ENCODE assay signal across 8 cellular contexts in genomic region chr20:62887147-62887859, GRCh38. TPM values are rescaled to one million over a fixed set of nuclear protein-coding genes. Genes with fewer than 3 reads are reported as not detected.
DNase-seq lines count a peak whose midpoint lies in the region; ATAC-seq and TF ChIP-seq lines count a peak whose summit lies in the region.

No MANE protein-coding gene starts in this region.

- H3K27ac ChIP-seq in RWPE1 (peak overlapping the region; percentile 75), colonic mucosa (no peak overlapping the region), ascending aorta (no peak overlapping the region)

- H3K36me3 Mint-ChIP-seq in activated CD8-positive, alpha-beta memory T cell treated with anti-CD3 and anti-CD28 coated beads, Interleukin-2, amount 10 ng/mL, durations not matched to agents 7 days and 5 days, result peaks cover 32% of the 10 kb centered on the region
- H3K36me3 Mint-ChIP-seq in osteocyte (ENCODE audit: unreplicated experiment), result peaks cover 30% of the 10 kb centered on the region

- H3K27me3 Mint-ChIP-seq in activated CD8-positive, alpha-beta memory T cell treated with anti-CD3 and anti-CD28 coated beads, Interleukin-2, amount 10 ng/mL, durations not matched to agents 7 days and 5 days, result no peaks in the 10 kb centered on the region
- no peaks in the 10 kb centered on the region for H3K27me3 Mint-ChIP-seq in osteocyte (ENCODE audit: unreplicated experiment)

- H3K9me3 ChIP-seq in colonic mucosa (no peaks in the 10 kb centered on the region), ascending aorta (no peaks in the 10 kb centered on the region)

- CTCF ChIA-PET in activated CD8-positive, alpha-beta memory T cell treated with anti-CD3 and anti-CD28 coated beads, Interleukin-2, amount 10 ng/mL, durations not matched to agents 7 days and 5 days (lab: Charles Lee), result interaction anchor here (0.9 to 1.0 kb wide), 2 partner anchors 14 to 122 kb away, joined by 3 read pairs; no protein-coding TSS in a partner anchor
- CTCF ChIA-PET in RWPE1 (lab: Yijun Ruan, JAX), result interaction anchor here (0.8 to 3.6 kb wide), 6 partner anchors 11 to 79 kb away, joined by 3 to 33 read pairs (median 5); no protein-coding TSS in a partner anchor

- H3K4me1 Mint-ChIP-seq in activated CD8-positive, alpha-beta memory T cell treated with anti-CD3 and anti-CD28 coated beads, Interleukin-2, amount 10 ng/mL, durations not matched to agents 7 days and 5 days, result peaks cover 17% of the 10 kb centered on the region
- peaks cover 19% of the 10 kb centered on the region for H3K4me1 Mint-ChIP-seq in osteocyte (ENCODE audit: unreplicated experiment)

- H3K27ac Mint-ChIP-seq in activated CD8-positive, alpha-beta memory T cell treated with anti-CD3 and anti-CD28 coated beads, Interleukin-2, amount 10 ng/mL, durations not matched to agents 7 days and 5 days, result no peak overlapping the region
- peak overlapping the region; percentile 83 for H3K27ac Mint-ChIP-seq in osteocyte (ENCODE audit: unreplicated experiment)

- no peak overlapping the region for H3K4me3 Mint-ChIP-seq in activated CD8-positive, alpha-beta memory T cell treated with anti-CD3 and anti-CD28 coated beads, Interleukin-2, amount 10 ng/mL, durations not matched to agents 7 days and 5 days
- no peak overlapping the region for H3K4me3 Mint-ChIP-seq in osteocyte (ENCODE audit: unreplicated experiment)

- H3K27me3 ChIP-seq in colonic mucosa (no peaks in the 10 kb centered on the region), ascending aorta (no peaks in the 10 kb centered on the region)

- TF ChIP-seq CTCF in RWPE1 (conservative IDR thresholded peaks at IDR 0.05; ENCODE audit: low read depth) (no peak), colonic mucosa (IDR thresholded peaks at IDR 0.05) (no peak), osteocyte (IDR thresholded peaks at IDR 0.05) (no peak), ascending aorta (IDR thresholded peaks at IDR 0.05) (no peak)

- POLR2A ChIA-PET in RWPE1 (lab: Yijun Ruan, JAX; ENCODE audit: low non-redundant PET), result interaction anchor here (1.1 kb wide), 1 partner anchor 12 kb away, joined by 5 read pairs; no protein-coding TSS in a partner anchor

- DNase-seq in activated CD8-positive, alpha-beta memory T cell treated with anti-CD3 and anti-CD28 coated beads, Interleukin-2, amount 10 ng/mL, durations not matched to agents 7 days and 5 days, result no peak
- no peak for DNase-seq in activated CD8-positive, alpha-beta memory T cell treated with anti-CD3 and anti-CD28 coated beads for 24 hours
- DNase-seq in RWPE1 (ENCODE audit: low spot score) (peak; percentile 96), colonic mucosa (peak; percentile 69), osteocyte (ENCODE audit: extremely low spot score, unreplicated experiment) (no peak), D341Med (ENCODE audit: low spot score) (no peak), ascending aorta (ENCODE audit: low spot score in 2 of 2) (no peak)
- no peak for DNase-seq in activated CD8-positive, alpha-beta memory T cell treated with anti-CD3 and anti-CD28 coated beads, Interleukin-2, amount 50 U/mL, for 48 hours

- no peaks in the 10 kb centered on the region for H3K4me1 ChIP-seq in colonic mucosa
- no peaks in the 10 kb centered on the region for H3K4me1 ChIP-seq in ascending aorta

- no peaks in the 10 kb centered on the region for H3K9me3 Mint-ChIP-seq in activated CD8-positive, alpha-beta memory T cell treated with anti-CD3 and anti-CD28 coated beads, Interleukin-2, amount 10 ng/mL, durations not matched to agents 7 days and 5 days (ENCODE audit: low read depth)
- no peaks in the 10 kb centered on the region for H3K9me3 Mint-ChIP-seq in osteocyte (ENCODE audit: unreplicated experiment)

- no peak overlapping the region for H3K9ac ChIP-seq in colonic mucosa (ENCODE audit: low read depth in 2 of 2, low read length in 2 of 2)

- intact Hi-C loops in colonic mucosa (cut with DNase I) (no loop called here), ascending aorta (cut with DNase I) (no loop called here)

- H3K36me3 ChIP-seq in colonic mucosa, result peaks cover 31% of the 10 kb centered on the region
- H3K36me3 ChIP-seq in ascending aorta, result peaks cover 51 to 54% of the 10 kb centered on the region in 2 donors

- H3K4me3 ChIP-seq in colonic mucosa (no peak overlapping the region), ascending aorta (no peak overlapping the region)

- ATAC-seq in activated CD8-positive, alpha-beta memory T cell treated with anti-CD3 and anti-CD28 coated beads, Interleukin-2, amount 10 ng/mL, durations not matched to agents 7 days and 5 days, result peak; percentile 20

RNA-seq across cellular contexts. Expression of gene TCFL5, which starts 25.7 kb away (rescaled TPM):
- 1 to 10 TPM; 6.6 to 6.7 TPM for total RNA-seq in activated CD8-positive, alpha-beta memory T cell treated with anti-CD3 and anti-CD28 coated beads, Interleukin-2, amount 10 ng/mL, durations not matched to agents 7 days and 5 days
- total RNA-seq in colonic mucosa (1 to 10 TPM; 6.2 to 7.3 TPM), osteocyte (12.2 and 12.8 TPM in 2 replicates), ascending aorta (1.1 TPM)

RNA-seq across cellular contexts. Expression of gene DIDO1, which starts 39.0 kb away (rescaled TPM):
- 10 to 100 TPM; 64.6 to 87.0 TPM for total RNA-seq in activated CD8-positive, alpha-beta memory T cell treated with anti-CD3 and anti-CD28 coated beads, Interleukin-2, amount 10 ng/mL, durations not matched to agents 7 days and 5 days
- total RNA-seq in colonic mucosa, result 10 to 100 TPM; 41.4 to 50.4 TPM
- total RNA-seq in osteocyte, result 53.6 and 54.7 TPM in 2 replicates
- 42.4 TPM for total RNA-seq in ascending aorta

RNA-seq across cellular contexts. Expression of gene GID8, which starts 50.6 kb away (rescaled TPM):
- 10 to 100 TPM; 29.8 to 36.8 TPM for total RNA-seq in activated CD8-positive, alpha-beta memory T cell treated with anti-CD3 and anti-CD28 coated beads, Interleukin-2, amount 10 ng/mL, durations not matched to agents 7 days and 5 days
- total RNA-seq in colonic mucosa (10 to 100 TPM; 37.3 to 40.4 TPM), osteocyte (33.5 and 35.8 TPM in 2 replicates), ascending aorta (9.2 TPM)

Comparison
In these comparisons a context has a peak if more than half of its experiments do, and no peak if none do; other contexts are left out.
1. DNase-seq: peak in RWPE1 (single experiment) and colonic mucosa (single experiment); none in activated CD8-positive, alpha-beta memory T cell treated with anti-CD3 and anti-CD28 coated beads, Interleukin-2, amount 10 ng/mL, durations not matched to agents 7 days and 5 days (single experiment), activated CD8-positive, alpha-beta memory T cell treated with anti-CD3 and anti-CD28 coated beads for 24 hours (single experiment), osteocyte (single experiment), D341Med (single experiment), ascending aorta (0 of 2) and activated CD8-positive, alpha-beta memory T cell treated with anti-CD3 and anti-CD28 coated beads, Interleukin-2, amount 50 U/mL, for 48 hours (single experiment).